In the genomic region with DNA sequence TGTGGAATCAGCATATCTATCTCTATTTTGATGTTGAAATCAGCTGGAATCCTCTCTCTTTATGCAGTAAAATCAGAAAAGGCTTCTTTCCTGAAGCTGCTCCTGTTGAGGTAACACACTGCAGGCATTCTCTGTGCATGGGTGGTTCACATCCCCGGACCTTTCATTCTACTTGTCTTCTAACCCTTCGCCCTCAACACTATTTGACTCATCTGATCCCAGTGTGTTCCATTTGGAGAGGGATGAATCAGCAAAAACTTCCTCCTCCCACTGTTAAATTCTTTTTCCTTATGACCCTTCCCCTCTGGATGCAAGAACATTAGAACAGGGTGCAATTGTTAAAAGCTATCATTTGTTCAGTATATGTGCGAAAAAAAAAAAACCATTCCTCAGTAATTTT, we compare ENCODE assay signal across 23 cellular contexts.
DNase-seq lines count a peak whose midpoint lies in the region; ATAC-seq and TF ChIP-seq lines count a peak whose summit lies in the region.
"Had no signal": no experiment of that assay in that cellular context is flagged by ENCODE, and none has a peak within 500 bp of the region (broad histone marks: within the 10 kb centered on the region; RNA-seq: fewer than 3 reads in every experiment).

No MANE protein-coding gene starts in this region.

- TF ChIP-seq CTCF in GM23338 (conservative IDR thresholded peaks at IDR 0.05; ENCODE audit: low read depth in 2 of 2): no peak

- no peak for ATAC-seq in GM23338
- ATAC-seq in GM19035 (IDR thresholded peaks at IDR 0.05; ENCODE audit: unreplicated experiment): no peak
- no peak for ATAC-seq in HG02642 (IDR thresholded peaks at IDR 0.05; ENCODE audit: poor library complexity, unreplicated experiment)
- ATAC-seq: Right ventricle myocardium inferior, SK-N-SH treated with all-trans-retinoic acid at 6 μM for 48 hours had no signal

- H3K27me3 ChIP-seq in GM23338 (ENCODE audit: insufficient read depth): no peaks in the 10 kb centered on the region
- H3K27me3 ChIP-seq: BLaER1, SJCRH30 had no signal

- no peaks in the 10 kb centered on the region for H4K20me1 ChIP-seq in GM23338 (replicated peaks; ENCODE audit: insufficient read depth)
- H4K20me1 ChIP-seq: BLaER1 had no signal

- H3K4me1 ChIP-seq in GM23338 (ENCODE audit: insufficient read depth): 0 out of 2 replicates have a peak, but pooled peaks cover 3% of the 10 kb centered on the region
- H3K4me1 ChIP-seq: BLaER1, HAP-1, SJCRH30 had no signal

- no peak overlapping the region for H2AFZ ChIP-seq in GM23338
- H2AFZ ChIP-seq: PC-9 had no signal

- no peaks in the 10 kb centered on the region for H3K9me3 Mint-ChIP-seq in GM23338
- no peaks in the 10 kb centered on the region for H3K9me3 Mint-ChIP-seq in activated CD4-positive, alpha-beta memory T cell treated with anti-CD3 and anti-CD28 coated beads, Interleukin-2, amount 10 ng/mL, durations not matched to agents 7 days and 5 days

- H3K9me2 ChIP-seq in GM23338 (ENCODE audit: insufficient read depth): no peaks in the 10 kb centered on the region

- CTCF ChIA-PET in activated CD4-positive, alpha-beta memory T cell treated with anti-CD3 and anti-CD28 coated beads, Interleukin-2, amount 10 ng/mL, durations not matched to agents 7 days and 5 days (lab: Charles Lee): no interaction called here

- H3K4me2 ChIP-seq in GM23338: no peak overlapping the region
- H3K4me2 ChIP-seq: BLaER1, PC-9 had no signal

- no peak for DNase-seq in GM23338 (ENCODE audit: low spot score)
- peak; percentile 3 for DNase-seq in amniotic epithelial cell (ENCODE audit: low read depth)
- peak; percentile 2 for DNase-seq in glomerular visceral epithelial cell (ENCODE audit: extremely low spot score)
- peak; percentile 45 for DNase-seq in skeletal muscle cell (ENCODE audit: low read depth)
- no peak for DNase-seq in activated CD4-positive, alpha-beta memory T cell treated with anti-CD3 and anti-CD28 coated beads, Interleukin-2, amount 10 ng/mL, durations not matched to agents 7 days and 5 days
- DNase-seq: CD4-positive, CD25-positive, alpha-beta regulatory T cell; DMS153; GOT3; NCI-H1092; NCI-H1436; NCI-H187; NCI-H2107; NCI-H524; NCI-H774; NK-92 treated with Interleukin-12 subunit alpha and Interleukin-12 subunit beta, amount 100 ng/mL, for 24 hours; PC-9; SJCRH30 had no signal

- H3K4me3 ChIP-seq in GM23338: no peak overlapping the region
- no peak overlapping the region for H3K4me3 ChIP-seq in skeletal muscle cell (ENCODE audit: low read depth, low read length)
- H3K4me3 ChIP-seq: BLaER1, HAP-1, PC-9, SJCRH30 had no signal

- no peaks in the 10 kb centered on the region for H3K79me2 ChIP-seq in GM23338 (replicated peaks; ENCODE audit: insufficient read depth)

- H3K4me3 Mint-ChIP-seq in GM23338: no peak overlapping the region
- H3K4me3 Mint-ChIP-seq in activated CD4-positive, alpha-beta memory T cell treated with anti-CD3 and anti-CD28 coated beads, Interleukin-2, amount 10 ng/mL, durations not matched to agents 7 days and 5 days: no peak overlapping the region
- H3K4me3 Mint-ChIP-seq: CD4-positive, CD25-positive, alpha-beta regulatory T cell had no signal

- peak overlapping the region; percentile 41; the same call in 1 of the 2 replicates for H3K27ac Mint-ChIP-seq in GM23338
- no peak overlapping the region for H3K27ac Mint-ChIP-seq in activated CD4-positive, alpha-beta memory T cell treated with anti-CD3 and anti-CD28 coated beads, Interleukin-2, amount 10 ng/mL, durations not matched to agents 7 days and 5 days
- H3K27ac Mint-ChIP-seq: CD4-positive, CD25-positive, alpha-beta regulatory T cell had no signal

- H3K4me1 Mint-ChIP-seq in GM23338: 0 out of 3 replicates have a peak, but pooled peaks cover 5% of the 10 kb centered on the region
- no peaks in the 10 kb centered on the region for H3K4me1 Mint-ChIP-seq in activated CD4-positive, alpha-beta memory T cell treated with anti-CD3 and anti-CD28 coated beads, Interleukin-2, amount 10 ng/mL, durations not matched to agents 7 days and 5 days
- H3K4me1 Mint-ChIP-seq: CD4-positive, CD25-positive, alpha-beta regulatory T cell had no signal

- H3K36me3 Mint-ChIP-seq in GM23338 (ENCODE audit: low read depth): no peaks in the 10 kb centered on the region
- no peaks in the 10 kb centered on the region for H3K36me3 Mint-ChIP-seq in activated CD4-positive, alpha-beta memory T cell treated with anti-CD3 and anti-CD28 coated beads, Interleukin-2, amount 10 ng/mL, durations not matched to agents 7 days and 5 days (ENCODE audit: low read depth)
- H3K36me3 Mint-ChIP-seq: CD4-positive, CD25-positive, alpha-beta regulatory T cell had no signal

- POLR2A ChIA-PET in activated CD4-positive, alpha-beta memory T cell treated with anti-CD3 and anti-CD28 coated beads, Interleukin-2, amount 10 ng/mL, durations not matched to agents 7 days and 5 days (lab: Charles Lee): interaction anchor here (0.6 kb wide), 1 partner anchor 11 kb away, joined by 3 read pairs; no protein-coding TSS in a partner anchor

- no peaks in the 10 kb centered on the region for H3F3A ChIP-seq in GM23338 (replicated peaks; ENCODE audit: low read depth)

- H3K27ac ChIP-seq in GM23338 (ENCODE audit: low read depth): no peak overlapping the region
- H3K27ac ChIP-seq: BLaER1, PC-9, SJCRH30 had no signal

- no peaks in the 10 kb centered on the region for H3K36me3 ChIP-seq in GM23338 (ENCODE audit: insufficient read depth)
- H3K36me3 ChIP-seq: BLaER1, HAP-1, SJCRH30 had no signal

- no peaks in the 10 kb centered on the region for H3K27me3 Mint-ChIP-seq in GM23338 (ENCODE audit: insufficient read depth, low read depth, poor library complexity)
- H3K27me3 Mint-ChIP-seq in activated CD4-positive, alpha-beta memory T cell treated with anti-CD3 and anti-CD28 coated beads, Interleukin-2, amount 10 ng/mL, durations not matched to agents 7 days and 5 days: no peaks in the 10 kb centered on the region
- H3K27me3 Mint-ChIP-seq: CD4-positive, CD25-positive, alpha-beta regulatory T cell had no signal

TF ChIP-seq in GM23338, 12 proteins besides CTCF, POLR2A, EP300 and RAD21:
- TF ChIP-seq CREB1 (CRISPR knock-in tag; IDR thresholded peaks at IDR 0.05; ENCODE audit: low read depth): no peak
- TF ChIP-seq POLR2AphosphoS5 (IDR thresholded peaks at IDR 0.05; ENCODE audit: low read depth): no peak
- TF ChIP-seq, protein P1, sequence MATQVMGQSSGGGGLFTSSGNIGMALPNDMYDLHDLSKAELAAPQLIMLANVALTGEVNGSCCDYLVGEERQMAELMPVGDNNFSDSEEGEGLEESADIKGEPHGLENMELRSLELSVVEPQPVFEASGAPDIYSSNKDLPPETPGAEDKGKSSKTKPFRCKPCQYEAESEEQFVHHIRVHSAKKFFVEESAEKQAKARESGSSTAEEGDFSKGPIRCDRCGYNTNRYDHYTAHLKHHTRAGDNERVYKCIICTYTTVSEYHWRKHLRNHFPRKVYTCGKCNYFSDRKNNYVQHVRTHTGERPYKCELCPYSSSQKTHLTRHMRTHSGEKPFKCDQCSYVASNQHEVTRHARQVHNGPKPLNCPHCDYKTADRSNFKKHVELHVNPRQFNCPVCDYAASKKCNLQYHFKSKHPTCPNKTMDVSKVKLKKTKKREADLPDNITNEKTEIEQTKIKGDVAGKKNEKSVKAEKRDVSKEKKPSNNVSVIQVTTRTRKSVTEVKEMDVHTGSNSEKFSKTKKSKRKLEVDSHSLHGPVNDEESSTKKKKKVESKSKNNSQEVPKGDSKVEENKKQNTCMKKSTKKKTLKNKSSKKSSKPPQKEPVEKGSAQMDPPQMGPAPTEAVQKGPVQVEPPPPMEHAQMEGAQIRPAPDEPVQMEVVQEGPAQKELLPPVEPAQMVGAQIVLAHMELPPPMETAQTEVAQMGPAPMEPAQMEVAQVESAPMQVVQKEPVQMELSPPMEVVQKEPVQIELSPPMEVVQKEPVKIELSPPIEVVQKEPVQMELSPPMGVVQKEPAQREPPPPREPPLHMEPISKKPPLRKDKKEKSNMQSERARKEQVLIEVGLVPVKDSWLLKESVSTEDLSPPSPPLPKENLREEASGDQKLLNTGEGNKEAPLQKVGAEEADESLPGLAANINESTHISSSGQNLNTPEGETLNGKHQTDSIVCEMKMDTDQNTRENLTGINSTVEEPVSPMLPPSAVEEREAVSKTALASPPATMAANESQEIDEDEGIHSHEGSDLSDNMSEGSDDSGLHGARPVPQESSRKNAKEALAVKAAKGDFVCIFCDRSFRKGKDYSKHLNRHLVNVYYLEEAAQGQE (IDR thresholded peaks at IDR 0.05; ENCODE audit: unreplicated experiment): no peak
- no peak for TF ChIP-seq EZH2 (IDR thresholded peaks at IDR 0.05; ENCODE audit: low read depth, unreplicated experiment)
- no peak for TF ChIP-seq ZNF114 (CRISPR knock-in tag; IDR thresholded peaks at IDR 0.05)
- no peak for TF ChIP-seq JUNB (IDR thresholded peaks at IDR 0.05; ENCODE audit: unreplicated experiment)

Comparison
In these comparisons a context has a peak if more than half of its experiments do, and no peak if none do; other contexts are left out.
1. DNase-seq: peak in amniotic epithelial cell (single experiment), glomerular visceral epithelial cell (single experiment) and skeletal muscle cell (single experiment); none in GM23338 (single experiment) and activated CD4-positive, alpha-beta memory T cell treated with anti-CD3 and anti-CD28 coated beads, Interleukin-2, amount 10 ng/mL, durations not matched to agents 7 days and 5 days (single experiment).